ENCODE assay signal across 1 cellular context in the genomic region with DNA sequence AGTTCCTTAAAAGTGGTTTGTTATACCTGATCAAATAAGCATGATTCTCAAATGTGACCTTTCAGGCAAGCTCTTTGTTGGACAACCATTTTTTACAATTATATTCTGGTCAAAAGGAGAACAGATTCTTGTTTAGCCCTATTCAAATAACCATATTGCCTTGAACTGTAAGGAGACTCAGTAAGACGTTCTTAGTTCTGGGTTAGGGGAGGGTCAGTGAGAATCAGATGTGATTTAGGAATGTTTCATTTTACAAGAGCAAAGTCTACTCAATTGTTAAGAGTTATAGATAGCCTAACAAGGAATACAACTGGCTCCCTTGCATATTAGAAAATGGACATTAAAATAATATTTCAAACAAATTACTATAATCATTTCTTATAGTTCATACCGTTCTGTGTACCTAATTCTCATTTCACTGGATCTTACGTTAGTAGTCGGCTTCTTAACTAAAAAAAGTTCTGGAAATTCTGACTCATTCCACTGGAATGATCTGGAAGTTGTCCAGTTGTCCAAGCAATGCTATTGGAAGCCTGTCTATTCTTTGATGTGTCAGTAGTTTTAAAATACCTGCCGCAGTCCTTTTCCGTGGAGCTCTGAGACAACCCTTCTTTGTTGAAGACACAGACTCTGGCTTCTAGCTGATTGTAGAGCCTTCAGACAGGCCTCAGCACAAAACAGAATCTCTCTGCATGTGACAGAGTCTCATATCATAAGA.
TF ChIP-seq lines count a peak whose summit lies in the region.

No MANE protein-coding gene starts in this region.

TF ChIP-seq in HCT116, 20 proteins besides CTCF, POLR2A, EP300 and RAD21 (continued from another document):
- TF ChIP-seq, protein P1, sequence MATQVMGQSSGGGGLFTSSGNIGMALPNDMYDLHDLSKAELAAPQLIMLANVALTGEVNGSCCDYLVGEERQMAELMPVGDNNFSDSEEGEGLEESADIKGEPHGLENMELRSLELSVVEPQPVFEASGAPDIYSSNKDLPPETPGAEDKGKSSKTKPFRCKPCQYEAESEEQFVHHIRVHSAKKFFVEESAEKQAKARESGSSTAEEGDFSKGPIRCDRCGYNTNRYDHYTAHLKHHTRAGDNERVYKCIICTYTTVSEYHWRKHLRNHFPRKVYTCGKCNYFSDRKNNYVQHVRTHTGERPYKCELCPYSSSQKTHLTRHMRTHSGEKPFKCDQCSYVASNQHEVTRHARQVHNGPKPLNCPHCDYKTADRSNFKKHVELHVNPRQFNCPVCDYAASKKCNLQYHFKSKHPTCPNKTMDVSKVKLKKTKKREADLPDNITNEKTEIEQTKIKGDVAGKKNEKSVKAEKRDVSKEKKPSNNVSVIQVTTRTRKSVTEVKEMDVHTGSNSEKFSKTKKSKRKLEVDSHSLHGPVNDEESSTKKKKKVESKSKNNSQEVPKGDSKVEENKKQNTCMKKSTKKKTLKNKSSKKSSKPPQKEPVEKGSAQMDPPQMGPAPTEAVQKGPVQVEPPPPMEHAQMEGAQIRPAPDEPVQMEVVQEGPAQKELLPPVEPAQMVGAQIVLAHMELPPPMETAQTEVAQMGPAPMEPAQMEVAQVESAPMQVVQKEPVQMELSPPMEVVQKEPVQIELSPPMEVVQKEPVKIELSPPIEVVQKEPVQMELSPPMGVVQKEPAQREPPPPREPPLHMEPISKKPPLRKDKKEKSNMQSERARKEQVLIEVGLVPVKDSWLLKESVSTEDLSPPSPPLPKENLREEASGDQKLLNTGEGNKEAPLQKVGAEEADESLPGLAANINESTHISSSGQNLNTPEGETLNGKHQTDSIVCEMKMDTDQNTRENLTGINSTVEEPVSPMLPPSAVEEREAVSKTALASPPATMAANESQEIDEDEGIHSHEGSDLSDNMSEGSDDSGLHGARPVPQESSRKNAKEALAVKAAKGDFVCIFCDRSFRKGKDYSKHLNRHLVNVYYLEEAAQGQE (IDR thresholded peaks at IDR 0.05; ENCODE audit: low read depth), result no peak
- no peak for TF ChIP-seq EZH2 (IDR thresholded peaks at IDR 0.05)
- TF ChIP-seq POLR2AphosphoS5 (IDR thresholded peaks at IDR 0.05; ENCODE audit: low read depth, low read length), result peak; percentile 66; the same call in 1 of the 2 replicates
- peak; percentile 91 for TF ChIP-seq TCF7L2 (IDR thresholded peaks at IDR 0.05; ENCODE audit: borderline replicate concordance, extremely low read depth, insufficient read depth, insufficient read length)
- TF ChIP-seq, protein P2, sequence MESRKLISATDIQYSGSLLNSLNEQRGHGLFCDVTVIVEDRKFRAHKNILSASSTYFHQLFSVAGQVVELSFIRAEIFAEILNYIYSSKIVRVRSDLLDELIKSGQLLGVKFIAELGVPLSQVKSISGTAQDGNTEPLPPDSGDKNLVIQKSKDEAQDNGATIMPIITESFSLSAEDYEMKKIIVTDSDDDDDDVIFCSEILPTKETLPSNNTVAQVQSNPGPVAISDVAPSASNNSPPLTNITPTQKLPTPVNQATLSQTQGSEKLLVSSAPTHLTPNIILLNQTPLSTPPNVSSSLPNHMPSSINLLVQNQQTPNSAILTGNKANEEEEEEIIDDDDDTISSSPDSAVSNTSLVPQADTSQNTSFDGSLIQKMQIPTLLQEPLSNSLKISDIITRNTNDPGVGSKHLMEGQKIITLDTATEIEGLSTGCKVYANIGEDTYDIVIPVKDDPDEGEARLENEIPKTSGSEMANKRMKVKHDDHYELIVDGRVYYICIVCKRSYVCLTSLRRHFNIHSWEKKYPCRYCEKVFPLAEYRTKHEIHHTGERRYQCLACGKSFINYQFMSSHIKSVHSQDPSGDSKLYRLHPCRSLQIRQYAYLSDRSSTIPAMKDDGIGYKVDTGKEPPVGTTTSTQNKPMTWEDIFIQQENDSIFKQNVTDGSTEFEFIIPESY (IDR thresholded peaks at IDR 0.05; ENCODE audit: extremely low read depth, insufficient replicate concordance, low read length), result no peak
- peak; percentile 96 for TF ChIP-seq FOSL1 (IDR thresholded peaks at IDR 0.05; ENCODE audit: low read depth)
- TF ChIP-seq, protein P3, sequence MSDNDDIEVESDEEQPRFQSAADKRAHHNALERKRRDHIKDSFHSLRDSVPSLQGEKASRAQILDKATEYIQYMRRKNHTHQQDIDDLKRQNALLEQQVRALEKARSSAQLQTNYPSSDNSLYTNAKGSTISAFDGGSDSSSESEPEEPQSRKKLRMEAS (IDR thresholded peaks at IDR 0.05), result peak; percentile 44; the same call in 1 of the 2 replicates
- peak; percentile 69 for TF ChIP-seq CEBPB (IDR thresholded peaks at IDR 0.05; ENCODE audit: low read depth)
- TF ChIP-seq SRF (IDR thresholded peaks at IDR 0.05; ENCODE audit: low read depth), result 0 out of 2 replicates have a peak, but pooled peaks have one; percentile 61
- TF ChIP-seq ZNF274 (IDR thresholded peaks at IDR 0.05; ENCODE audit: low read depth, low read length), result no peak
- no peak for TF ChIP-seq ELF1 (IDR thresholded peaks at IDR 0.05; ENCODE audit: borderline replicate concordance, low read depth)
- TF ChIP-seq EGR1 (IDR thresholded peaks at IDR 0.05; ENCODE audit: low read depth), result peak; percentile 55; the same call in 1 of the 2 replicates
